ENCODE assay signal across 2 cellular contexts in genomic region chr1:67816506-67816905, GRCh38.
TF ChIP-seq lines count a peak whose summit lies in the region.

No MANE protein-coding gene starts in this region.

TF ChIP-seq in liver, 16 proteins besides CTCF, POLR2A, EP300 and RAD21:
- no peak for TF ChIP-seq EGR1 (IDR thresholded peaks at IDR 0.05; ENCODE audit: low read depth in 2 of 2)
- TF ChIP-seq ZBTB33 (IDR thresholded peaks at IDR 0.05), result no peak
- no peak for TF ChIP-seq YY1 (IDR thresholded peaks at IDR 0.05)
- TF ChIP-seq HNF4A (conservative IDR thresholded peaks at IDR 0.05), result no peak
- TF ChIP-seq GABPA (IDR thresholded peaks at IDR 0.05 in 1 of 2, conservative IDR thresholded peaks at IDR 0.05 in 1 of 2), result no peak
- no peak for TF ChIP-seq FOXA2 (IDR thresholded peaks at IDR 0.05)
- no peak for TF ChIP-seq REST (IDR thresholded peaks at IDR 0.05)
- no peak for TF ChIP-seq ATF3 (IDR thresholded peaks at IDR 0.05)
- TF ChIP-seq TAF1 (conservative IDR thresholded peaks at IDR 0.05), result no peak
- TF ChIP-seq NR2F2 (IDR thresholded peaks at IDR 0.05), result no peak
- no peak for TF ChIP-seq FOXA1 (IDR thresholded peaks at IDR 0.05)

TF ChIP-seq in HepG2, 621 proteins besides CTCF, POLR2A, EP300 and RAD21:
- TF ChIP-seq ZNF30 (CRISPR knock-in tag; IDR thresholded peaks at IDR 0.05) (no peak), SKI (IDR thresholded peaks at IDR 0.05; ENCODE audit: partially characterized antibody) (no peak), ATF7-NPFF (CRISPR knock-in tag; IDR thresholded peaks at IDR 0.05; ENCODE audit: low read depth) (no peak), ZHX2 (IDR thresholded peaks at IDR 0.05; ENCODE audit: low read depth) (no peak), ZHX2 (CRISPR knock-in tag; IDR thresholded peaks at IDR 0.05; ENCODE audit: borderline replicate concordance) (no peak), MAFF (IDR thresholded peaks at IDR 0.05; ENCODE audit: low read depth, low read length) (no peak), ZNF740 (CRISPR knock-in tag; IDR thresholded peaks at IDR 0.05) (no peak), TFDP2 (CRISPR knock-in tag; IDR thresholded peaks at IDR 0.05) (no peak), STAG1 (CRISPR knock-in tag; IDR thresholded peaks at IDR 0.05) (no peak), HDAC6 (IDR thresholded peaks at IDR 0.05; ENCODE audit: low read depth, low read length) (no peak)
